In genomic region chr1:212683357-212683722, GRCh38 we compare ENCODE assay signal across 9 cellular contexts. TPM values are rescaled to one million over a fixed set of nuclear protein-coding genes. Genes with fewer than 3 reads are reported as not detected.
DNase-seq lines count a peak whose midpoint lies in the region; ATAC-seq, FAIRE-seq and TF ChIP-seq lines count a peak whose summit lies in the region.
"Had no signal": no experiment of that assay in that cellular context is flagged by ENCODE, and none has a peak within 500 bp of the region (broad histone marks: within the 10 kb centered on the region; RNA-seq: fewer than 3 reads in every experiment).

No MANE protein-coding gene starts in this region.

- POLR2A ChIA-PET in CD8-positive, alpha-beta memory T cell (lab: Charles Lee) = no interaction called here
- POLR2A ChIA-PET in activated CD4-positive, alpha-beta memory T cell treated with anti-CD3 and anti-CD28 coated beads for 36 hours (lab: Charles Lee) = interaction anchor here (0.6 to 1.5 kb wide), 2 partner anchors 10 to 11 kb away, joined by 3 read pairs; no protein-coding TSS in a partner anchor
- POLR2A ChIA-PET in SK-N-SH (lab: Yijun Ruan, JAX) = no interaction called here

- H3K79me2 ChIP-seq in SK-N-SH (ENCODE audit: insufficient read depth) = no peaks in the 10 kb centered on the region

- no peak for TF ChIP-seq RAD21 in SK-N-SH (IDR thresholded peaks at IDR 0.05; ENCODE audit: low read length)

- no peaks in the 10 kb centered on the region for H3K36me3 ChIP-seq in CD8-positive, alpha-beta memory T cell (ENCODE audit: insufficient read depth, low read length)
- H3K36me3 ChIP-seq in SK-N-SH (replicated peaks in 1 of 2; ENCODE audit: control insufficient read depth in 1 of 2, insufficient read depth in 2 of 2, low read length in 1 of 2) (no peaks in the 10 kb centered on the region), gastroesophageal sphincter (no peaks in the 10 kb centered on the region)

- no peaks in the 10 kb centered on the region for H3F3A ChIP-seq in SK-N-SH (replicated peaks; ENCODE audit: insufficient read depth)

- no peak overlapping the region for H3K9ac ChIP-seq in SK-N-SH

- DNase-seq in CD8-positive, alpha-beta memory T cell = peak in 3 of 5 donors; percentile 18 to 58 (median 23)
- peak; percentile 80 for DNase-seq in GM19239 (ENCODE audit: insufficient read length, low spot score)
- DNase-seq in activated CD4-positive, alpha-beta memory T cell treated with anti-CD3 and anti-CD28 coated beads for 36 hours = peak; percentile 90
- peak; percentile 41 to 57 for DNase-seq in stimulated activated CD4-positive, alpha-beta T cell treated with anti-CD3 and anti-CD28 coated beads, Interleukin-2, amount 100 ng/mL, for 24 hours
- DNase-seq in SK-N-SH = no peak
- no peak for DNase-seq in progenitor cell of endocrine pancreas (ENCODE audit: low spot score, unreplicated experiment)

- no peaks in the 10 kb centered on the region for H3K9me3 ChIP-seq in CD8-positive, alpha-beta memory T cell (ENCODE audit: low read length)
- no peaks in the 10 kb centered on the region for H3K9me3 ChIP-seq in SK-N-SH
- no peaks in the 10 kb centered on the region for H3K9me3 ChIP-seq in gastroesophageal sphincter

- H3K27ac Mint-ChIP-seq in CD8-positive, alpha-beta memory T cell = peak overlapping the region in 4 of 8 donors; percentile 15 to 90 (median 34)
- peak overlapping the region; percentile 89 for H3K27ac Mint-ChIP-seq in activated CD4-positive, alpha-beta memory T cell treated with anti-CD3 and anti-CD28 coated beads for 36 hours
- no peak overlapping the region for H3K27ac Mint-ChIP-seq in progenitor cell of endocrine pancreas

- no peak for TF ChIP-seq POLR2A in gastroesophageal sphincter (IDR thresholded peaks at IDR 0.05)

- H4K20me1 ChIP-seq in SK-N-SH (ENCODE audit: insufficient read depth) = no peaks in the 10 kb centered on the region

- H3K4me2 ChIP-seq in SK-N-SH = no peak overlapping the region

- no peaks in the 10 kb centered on the region for H3K36me3 Mint-ChIP-seq in CD8-positive, alpha-beta memory T cell
- peaks cover 22% of the 10 kb centered on the region for H3K36me3 Mint-ChIP-seq in activated CD4-positive, alpha-beta memory T cell treated with anti-CD3 and anti-CD28 coated beads for 36 hours
- no peaks in the 10 kb centered on the region for H3K36me3 Mint-ChIP-seq in progenitor cell of endocrine pancreas (ENCODE audit: insufficient read depth)

- CTCF ChIA-PET in CD8-positive, alpha-beta memory T cell (lab: Charles Lee) = no interaction called here
- CTCF ChIA-PET in activated CD4-positive, alpha-beta memory T cell treated with anti-CD3 and anti-CD28 coated beads for 36 hours (lab: Charles Lee) = interaction anchor here (1.0 to 1.8 kb wide), 4 partner anchors 17 to 227 kb away, joined by 3 to 6 read pairs (median 4); no protein-coding TSS in a partner anchor
- CTCF ChIA-PET in SK-N-SH (lab: Yijun Ruan, JAX) = interaction anchor here (0.9 to 1.5 kb wide), 2 partner anchors 15 to 66 kb away, joined by 3 to 7 read pairs; partner anchors contain the start of gene BATF3

- H2AFZ ChIP-seq in SK-N-SH (ENCODE audit: low read depth) = no peak overlapping the region

- no peak overlapping the region for H3K4me3 ChIP-seq in CD8-positive, alpha-beta memory T cell (ENCODE audit: low read length)
- H3K4me3 ChIP-seq in SK-N-SH (ENCODE audit: low read depth in 2 of 2, low read length in 1 of 2) (no peak overlapping the region), gastroesophageal sphincter (no peak overlapping the region)

- no peak for TF ChIP-seq EP300 in SK-N-SH (IDR thresholded peaks at IDR 0.05; ENCODE audit: borderline replicate concordance in 1 of 2, low read depth in 1 of 2, low read length in 1 of 2)
- no peak for TF ChIP-seq EP300 in gastroesophageal sphincter (IDR thresholded peaks at IDR 0.05)

- intact Hi-C loops in activated CD4-positive, alpha-beta memory T cell treated with anti-CD3 and anti-CD28 coated beads for 36 hours (cut with micrococcal nuclease) = loop anchor here (1.0 kb wide), 3 partner anchors 8 to 38 kb away; partner anchors contain the start of gene BATF3

- ATAC-seq in HG03139 (IDR thresholded peaks at IDR 0.05; ENCODE audit: unreplicated experiment) (peak; percentile 78), gastroesophageal sphincter (no peak)
- ATAC-seq: HCT116 had no signal

- peak; percentile 98 for FAIRE-seq in GM19239 (lab: Jason Lieb, UNC)

- peaks cover 24 to 53% (median 35%) of the 10 kb centered on the region in 3 donors for H3K4me1 Mint-ChIP-seq in CD8-positive, alpha-beta memory T cell
- H3K4me1 Mint-ChIP-seq in activated CD4-positive, alpha-beta memory T cell treated with anti-CD3 and anti-CD28 coated beads for 36 hours (ENCODE audit: low read depth) = peaks cover 58% of the 10 kb centered on the region
- peaks cover 14% of the 10 kb centered on the region for H3K4me1 Mint-ChIP-seq in progenitor cell of endocrine pancreas (ENCODE audit: low read depth)

- H3K4me3 Mint-ChIP-seq in CD8-positive, alpha-beta memory T cell = peak overlapping the region; percentile 5 to 86 (median 67)
- peak overlapping the region; percentile 40 for H3K4me3 Mint-ChIP-seq in activated CD4-positive, alpha-beta memory T cell treated with anti-CD3 and anti-CD28 coated beads for 36 hours
- H3K4me3 Mint-ChIP-seq in progenitor cell of endocrine pancreas (ENCODE audit: low read depth) = no peak overlapping the region

- peaks cover 14% of the 10 kb centered on the region for H3K4me1 ChIP-seq in CD8-positive, alpha-beta memory T cell (ENCODE audit: insufficient read depth, low read length)
- H3K4me1 ChIP-seq in SK-N-SH (ENCODE audit: control insufficient read depth in 1 of 2, insufficient read depth in 2 of 2, low read depth in 1 of 2, low read length in 1 of 2) = no peaks in the 10 kb centered on the region
- H3K4me1 ChIP-seq in gastroesophageal sphincter = no peaks in the 10 kb centered on the region

- H3K9me3 Mint-ChIP-seq in CD8-positive, alpha-beta memory T cell = no peaks in the 10 kb centered on the region
- no peaks in the 10 kb centered on the region for H3K9me3 Mint-ChIP-seq in activated CD4-positive, alpha-beta memory T cell treated with anti-CD3 and anti-CD28 coated beads for 36 hours
- no peaks in the 10 kb centered on the region for H3K9me3 Mint-ChIP-seq in progenitor cell of endocrine pancreas (ENCODE audit: low read depth)

- H3K9me2 ChIP-seq in SK-N-SH = no peaks in the 10 kb centered on the region

- peaks cover 0 to 10% of the 10 kb centered on the region in 2 donors for H3K27me3 Mint-ChIP-seq in CD8-positive, alpha-beta memory T cell
- peaks cover 2% of the 10 kb centered on the region for H3K27me3 Mint-ChIP-seq in activated CD4-positive, alpha-beta memory T cell treated with anti-CD3 and anti-CD28 coated beads for 36 hours
- peaks cover 32% of the 10 kb centered on the region for H3K27me3 Mint-ChIP-seq in progenitor cell of endocrine pancreas

- H3K27ac ChIP-seq in CD8-positive, alpha-beta memory T cell (ENCODE audit: low read depth, low read length) = no peak overlapping the region
- H3K27ac ChIP-seq in SK-N-SH (ENCODE audit: low read depth in 2 of 2, low read length in 1 of 2) (no peak overlapping the region), gastroesophageal sphincter (no peak overlapping the region)

- TF ChIP-seq CTCF in SK-N-SH (IDR thresholded peaks at IDR 0.05) (no peak), gastroesophageal sphincter (IDR thresholded peaks at IDR 0.05) (no peak), progenitor cell of endocrine pancreas (IDR thresholded peaks at IDR 0.05; ENCODE audit: unreplicated experiment) (no peak)

- 83% methylated on average over 6 of the region's 7 CpGs for WGBS in SK-N-SH (ENCODE audit: low lambda C conversion rate)
- WGBS in gastroesophageal sphincter (ENCODE audit: low coverage in 1 of 2), 2 donors = 72 to 100% methylated on average over 2 to 5 of the region's 7 CpGs

- H3K27me3 ChIP-seq in CD8-positive, alpha-beta memory T cell (ENCODE audit: insufficient read depth, low read length, poor library complexity, severe bottlenecking) = no peaks in the 10 kb centered on the region
- H3K27me3 ChIP-seq in SK-N-SH (ENCODE audit: insufficient read depth) = peaks cover 4% of the 10 kb centered on the region; the same call in 1 of the 2 replicates
- H3K27me3 ChIP-seq in gastroesophageal sphincter = no peaks in the 10 kb centered on the region

TF ChIP-seq in SK-N-SH, 30 proteins besides CTCF, POLR2A, EP300 and RAD21 (continues in another document):
- TF ChIP-seq POLR2AphosphoS5 (IDR thresholded peaks at IDR 0.05; ENCODE audit: low read depth, low read length) (no peak), NFIC (IDR thresholded peaks at IDR 0.05; ENCODE audit: borderline replicate concordance) (no peak), YY1 (IDR thresholded peaks at IDR 0.05; ENCODE audit: low read depth) (no peak), IRF3 (IDR thresholded peaks at IDR 0.05; ENCODE audit: low read depth, low read length) (no peak), RFX5 (IDR thresholded peaks at IDR 0.05; ENCODE audit: low read length) (no peak), NRF1 (IDR thresholded peaks at IDR 0.05; ENCODE audit: low read depth, low read length) (no peak), FOXJ3 (CRISPR knock-in tag; IDR thresholded peaks at IDR 0.05) (no peak), JUND (IDR thresholded peaks at IDR 0.05) (no peak), MAX (IDR thresholded peaks at IDR 0.05; ENCODE audit: low read depth) (no peak), TAF1 (IDR thresholded peaks at IDR 0.05; ENCODE audit: borderline replicate concordance, low read depth, low read length) (no peak), FOXM1 (IDR thresholded peaks at IDR 0.05; ENCODE audit: low read depth) (no peak), SIN3A (IDR thresholded peaks at IDR 0.05; ENCODE audit: borderline replicate concordance, low read depth, low read length) (no peak)

RNA-seq across cellular contexts. Expression of gene BATF3, which starts 16.3 kb away (rescaled TPM):
- 100 to 1,000 TPM; 147 to 159 TPM for total RNA-seq in CD8-positive, alpha-beta memory T cell
- 0.84 TPM for polyA plus RNA-seq in CD8-positive, alpha-beta memory T cell
- 100 to 1,000 TPM; 314 to 320 TPM for total RNA-seq in activated CD4-positive, alpha-beta memory T cell treated with anti-CD3 and anti-CD28 coated beads for 36 hours
- polyA plus RNA-seq in SK-N-SH (2012; rRNA removed) = 0.76 and 0.86 TPM in 2 replicates
- polyA plus RNA-seq in SK-N-SH (2012; cell fraction: cytosol; rRNA removed) = 0.50 and 0.68 TPM in 2 replicates
- 2.2 and 2.4 TPM in 2 replicates for polyA plus RNA-seq in SK-N-SH (2012; cell fraction: nucleus; rRNA removed)
- total RNA-seq in gastroesophageal sphincter (1 to 10 TPM in 3 of 4 donors, under 1 TPM in 1; 0.31 to 3.9 (median 3.7) TPM), progenitor cell of endocrine pancreas (0.53 and 0.55 TPM in 2 replicates)

Comparison
In these comparisons a context has a peak if more than half of its experiments do, and no peak if none do; other contexts are left out.
1. DNase-seq: peak in CD8-positive, alpha-beta memory T cell (3 of 5), GM19239 (single experiment), activated CD4-positive, alpha-beta memory T cell treated with anti-CD3 and anti-CD28 coated beads for 36 hours (single experiment) and stimulated activated CD4-positive, alpha-beta T cell treated with anti-CD3 and anti-CD28 coated beads, Interleukin-2, amount 100 ng/mL, for 24 hours (2 of 2); none in SK-N-SH (single experiment) and progenitor cell of endocrine pancreas (single experiment).
2. RNA of gene BATF3, which starts 16.3 kb away (total RNA-seq): 314 to 320 TPM in activated CD4-positive, alpha-beta memory T cell treated with anti-CD3 and anti-CD28 coated beads for 36 hours and 147 to 159 TPM in CD8-positive, alpha-beta memory T cell; 0.31 to 3.9 TPM in gastroesophageal sphincter and 0.53 to 0.55 TPM in progenitor cell of endocrine pancreas; every median in the first group is over 10 times any median in the second.